ENCODE assay signal across 9 cellular contexts in the genomic region with DNA sequence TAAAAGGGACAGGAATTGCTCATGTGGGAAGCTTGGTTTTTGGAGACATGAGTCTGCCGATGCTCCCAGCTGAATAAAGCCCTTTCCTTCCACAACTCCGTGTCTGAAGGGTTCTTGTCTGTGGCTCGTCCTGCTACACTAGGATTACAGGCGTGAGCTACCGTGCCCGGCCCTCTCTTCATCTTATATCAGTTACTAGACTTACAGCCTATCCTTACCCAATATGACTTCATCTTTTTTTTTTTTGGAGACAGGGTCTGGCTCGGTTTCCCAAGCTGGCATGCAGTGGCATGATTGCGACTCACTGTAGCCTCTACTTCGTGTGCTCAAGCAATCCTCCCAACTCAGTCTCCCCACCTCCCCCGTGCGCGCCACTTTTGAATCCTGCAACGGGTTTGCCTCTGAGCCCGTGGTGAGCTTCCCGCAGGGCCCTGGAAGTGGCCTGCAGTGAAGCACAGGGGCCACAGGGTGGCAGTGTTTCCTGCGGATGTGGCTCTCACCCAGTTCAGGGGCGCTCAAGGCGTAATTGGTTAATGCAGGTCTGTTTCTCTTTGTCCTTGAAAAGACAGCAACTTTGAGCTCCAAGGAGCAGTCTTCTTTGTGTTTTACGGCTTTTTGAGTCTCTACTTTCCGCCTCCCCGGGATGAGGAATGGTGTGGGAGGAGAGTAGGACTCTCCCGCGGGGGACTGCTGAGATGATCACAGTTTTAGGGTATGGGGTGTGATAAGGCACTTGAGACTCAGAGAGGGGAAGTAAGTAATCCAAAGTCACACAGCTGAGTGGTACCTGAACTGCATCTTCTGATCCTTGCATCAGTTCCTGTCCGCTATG. TPM values are rescaled to one million over a fixed set of nuclear protein-coding genes. Genes with fewer than 3 reads are reported as not detected.
DNase-seq lines count a peak whose midpoint lies in the region; TF ChIP-seq lines count a peak whose summit lies in the region.
"Had no signal": no experiment of that assay in that cellular context is flagged by ENCODE, and none has a peak within 500 bp of the region (broad histone marks: within the 10 kb centered on the region; RNA-seq: fewer than 3 reads in every experiment).

No MANE protein-coding gene starts in this region.

- H3K9ac ChIP-seq in HUES48 (ENCODE audit: low read depth, low read length) (peak overlapping the region; percentile 60; the same call in 1 of the 2 replicates), fibroblast of lung (ENCODE audit: insufficient read depth, low read length) (no peak overlapping the region), neuronal stem cell (ENCODE audit: low read depth, low read length, poor library complexity) (no peak overlapping the region)

- TF ChIP-seq CTCF in PC-9 (conservative IDR thresholded peaks at IDR 0.05): peak; percentile 95
- peak; percentile 98 for TF ChIP-seq CTCF in fibroblast of lung (conservative IDR thresholded peaks at IDR 0.05 in 1 of 2, IDR thresholded peaks at IDR 0.05 in 1 of 2; ENCODE audit: low read depth in 1 of 2, low read length in 2 of 2)

- H3K4me1 ChIP-seq in HUES48 (ENCODE audit: control insufficient read depth, insufficient read depth, low read length): peaks cover 5% of the 10 kb centered on the region; the same call in 1 of the 2 replicates
- H3K4me1 ChIP-seq in PC-9 (replicated peaks; ENCODE audit: insufficient read depth): no peaks in the 10 kb centered on the region
- no peaks in the 10 kb centered on the region for H3K4me1 ChIP-seq in fibroblast of lung (ENCODE audit: control insufficient read depth, extremely low read depth, insufficient read depth, low read length)
- no peaks in the 10 kb centered on the region for H3K4me1 ChIP-seq in neuronal stem cell (ENCODE audit: control insufficient read depth in 2 of 2, insufficient read depth in 1 of 2, low read depth in 1 of 2, low read length in 2 of 2)

- no peak overlapping the region for H3K23ac ChIP-seq in neuronal stem cell (ENCODE audit: low read depth, low read length, poor library complexity)

- H3K79me2 ChIP-seq in PC-9 (ENCODE audit: low read depth): no peaks in the 10 kb centered on the region
- H3K79me2 ChIP-seq in fibroblast of lung (ENCODE audit: control insufficient read depth, insufficient read depth, low read length): no peaks in the 10 kb centered on the region

- H3K36me3 ChIP-seq in HUES48 (ENCODE audit: control insufficient read depth, insufficient read depth, low read length) (no peaks in the 10 kb centered on the region), PC-9 (ENCODE audit: low read depth) (no peaks in the 10 kb centered on the region), fibroblast of lung (ENCODE audit: control insufficient read depth, insufficient read depth, low read length) (no peaks in the 10 kb centered on the region), neuronal stem cell (replicated peaks in 1 of 2; ENCODE audit: control insufficient read depth in 2 of 2, insufficient read depth in 2 of 2, low read length in 2 of 2) (no peaks in the 10 kb centered on the region)

- no peaks in the 10 kb centered on the region for H3K9me2 ChIP-seq in PC-9 (ENCODE audit: insufficient read depth)

- H2AK5ac ChIP-seq in neuronal stem cell (ENCODE audit: low read depth, low read length): no peak overlapping the region

- BruUV-seq in PC-9 (replicated peaks; lab: Mats Ljungman, UMichigan): no TSS peak

- H3K14ac ChIP-seq in neuronal stem cell (ENCODE audit: low read length): no peak overlapping the region

- H3K4me3 ChIP-seq in HUES48 (ENCODE audit: low read depth, low read length) (no peak overlapping the region), PC-9 (no peak overlapping the region), fibroblast of lung (replicated peaks in 1 of 4; ENCODE audit: control extremely low read depth in 1 of 4, insufficient read depth in 1 of 4, low read depth in 3 of 4, low read length in 4 of 4) (peak overlapping the region in 2 of 4 experiments; percentile 11 to 29), neuronal stem cell (ENCODE audit: low read length in 2 of 2) (no peak overlapping the region)
- H3K4me3 ChIP-seq: skin epidermis had no signal

- H3K9me3 ChIP-seq in HUES48 (ENCODE audit: control insufficient read depth, insufficient read depth, low read length) (0 out of 2 replicates have a peak, but pooled peaks cover 3% of the 10 kb centered on the region), PC-9 (ENCODE audit: insufficient read depth, low read depth) (no peaks in the 10 kb centered on the region), fibroblast of lung (ENCODE audit: control insufficient read depth, insufficient read depth, low read depth, low read length) (no peaks in the 10 kb centered on the region), neuronal stem cell (replicated peaks in 1 of 2; ENCODE audit: control insufficient read depth in 2 of 2, insufficient read depth in 1 of 2, low read depth in 1 of 2, low read length in 2 of 2) (no peaks in the 10 kb centered on the region)

- no peaks in the 10 kb centered on the region for H3K79me1 ChIP-seq in neuronal stem cell (ENCODE audit: low read depth, low read length)

- H3K27me3 ChIP-seq in HUES48 (ENCODE audit: control insufficient read depth, insufficient read depth, low read length): no peaks in the 10 kb centered on the region
- peaks cover 34% of the 10 kb centered on the region for H3K27me3 ChIP-seq in PC-9 (ENCODE audit: insufficient read depth, low read depth)
- no peaks in the 10 kb centered on the region for H3K27me3 ChIP-seq in fibroblast of lung (ENCODE audit: control insufficient read depth, insufficient read depth, low read length)
- peaks cover 0 to 2% (median 0%) of the 10 kb centered on the region in 3 experiments for H3K27me3 ChIP-seq in neuronal stem cell (ENCODE audit: control insufficient read depth in 3 of 3, insufficient read depth in 3 of 3, low read depth in 1 of 3, low read length in 3 of 3)

- CTCF ChIA-PET in PC-9 (lab: Charles Lee): interaction anchor here (0.5 to 2.1 kb wide), 9 partner anchors 8 to 1395 kb away, joined by 3 to 21 read pairs (median 6); no protein-coding TSS in a partner anchor

- H4K91ac ChIP-seq in neuronal stem cell (ENCODE audit: low read depth, low read length, poor library complexity): no peak overlapping the region

- H2BK15ac ChIP-seq in neuronal stem cell (ENCODE audit: low read length): no peak overlapping the region

- intact Hi-C loops in PC-9 (cut with micrococcal nuclease; ENCODE audit: unreplicated experiment): loop anchor here (1.0 kb wide), 2 partner anchors 393 to 476 kb away; no protein-coding TSS in a partner anchor

- peak overlapping the region; percentile 43 for H3K27ac ChIP-seq in HUES48 (ENCODE audit: low read depth, low read length)
- no peak overlapping the region for H3K27ac ChIP-seq in PC-9
- H3K27ac ChIP-seq in fibroblast of lung (ENCODE audit: insufficient read depth, low read length): no peak overlapping the region
- H3K27ac ChIP-seq in neuronal stem cell (replicated peaks; ENCODE audit: low read length): no peak overlapping the region
- H3K27ac ChIP-seq: skin epidermis had no signal

- no peak overlapping the region for H2BK5ac ChIP-seq in neuronal stem cell (ENCODE audit: low read length)

- H2BK120ac ChIP-seq in neuronal stem cell (ENCODE audit: low read depth, low read length): no peak overlapping the region

- no peaks in the 10 kb centered on the region for H4K20me1 ChIP-seq in PC-9 (ENCODE audit: insufficient read depth)
- no peaks in the 10 kb centered on the region for H4K20me1 ChIP-seq in fibroblast of lung (ENCODE audit: control insufficient read depth, extremely low read depth, insufficient read depth, low read length)

- no peak overlapping the region for H4K8ac ChIP-seq in neuronal stem cell (ENCODE audit: low read depth, low read length)

- H3F3A ChIP-seq in PC-9 (ENCODE audit: insufficient read depth, low read depth): no peaks in the 10 kb centered on the region

- peak overlapping the region; percentile 36 for H3K18ac ChIP-seq in neuronal stem cell (ENCODE audit: low read length)

- POLR2A ChIA-PET in PC-9 (lab: Charles Lee; ENCODE audit: unreplicated experiment): interaction anchor here (0.6 kb wide), 1 partner anchor 449 kb away, joined by 5 read pairs; no protein-coding TSS in a partner anchor

- no peak overlapping the region for H3K4ac ChIP-seq in neuronal stem cell (ENCODE audit: low read length)

- no peak overlapping the region for H3K4me2 ChIP-seq in PC-9
- no peak overlapping the region for H3K4me2 ChIP-seq in fibroblast of lung (ENCODE audit: extremely low read depth, insufficient read depth, low read length)
- peak overlapping the region; percentile 11 for H3K4me2 ChIP-seq in neuronal stem cell (ENCODE audit: insufficient read depth, low read length, poor library complexity, severe bottlenecking)

- DNase-seq in NCI-H524 (lab: John Stamatoyannopoulos, UW): peak; percentile 74 to 77
- no peak for DNase-seq in NCI-H524 treated with DMSO at 0.1 percent for 48 hours (lab: John Stamatoyannopoulos, UW)
- peak; percentile 49 to 73 for DNase-seq in PC-9
- DNase-seq in activated T-cell treated with anti-CD3 and anti-CD28 coated beads, Interleukin-2, amount 50 U/mL, for 48 hours: peak; percentile 81 to 84
- peak; percentile 47 to 68 for DNase-seq in fibroblast of lung (ENCODE audit: low read depth in 2 of 2)
- peak; percentile 76 for DNase-seq in neuronal stem cell (ENCODE audit: low spot score)
- peak; percentile 80 for DNase-seq in superior temporal gyrus (ENCODE audit: extremely low spot score)

- H2AFZ ChIP-seq in PC-9 (no peak overlapping the region), fibroblast of lung (ENCODE audit: low read length) (no peak overlapping the region), neuronal stem cell (ENCODE audit: low read length) (peak overlapping the region; percentile 79)

- peak overlapping the region; percentile 24 for H2BK12ac ChIP-seq in neuronal stem cell (ENCODE audit: low read length)

- WGBS in neuronal stem cell (ENCODE audit: extremely low coverage in 2 of 2, insufficient read length in 2 of 2, insufficient replicate concordance in 1 of 2), 2 donors: no CpG with 5 or more reads among the region's 24 CpGs

RNA-seq across cellular contexts. Expression of a gene that starts 22.7 kb away (rescaled TPM):
- 62.0 and 70.2 TPM in 2 replicates for total RNA-seq in PC-9 (2021)
- 4.5 and 6.4 TPM in 2 replicates for total RNA-seq in fibroblast of lung
- 4.3 and 12.3 TPM in 2 replicates for polyA plus RNA-seq in fibroblast of lung
- 4.0 and 6.4 TPM in 2 replicates for polyA plus RNA-seq in fibroblast of lung (2012)
- 2.8 and 17.0 TPM in 2 replicates for polyA minus RNA-seq in fibroblast of lung (ENCODE audit: low replicate concordance)
- 53.1 TPM for polyA plus RNA-seq in neuronal stem cell (2013, experiment 1 of 2)
- polyA plus RNA-seq in neuronal stem cell (2013, experiment 2 of 2): 56.8 TPM
